1 cellular context compared by ENCODE assay signal in genomic region chr1:39955547-39956539, GRCh38.
TF ChIP-seq lines count a peak whose summit lies in the region.

No MANE protein-coding gene starts in this region.

TF ChIP-seq in H1, 55 proteins besides CTCF, POLR2A, EP300 and RAD21:
- no peak for TF ChIP-seq TBP (IDR thresholded peaks at IDR 0.05; ENCODE audit: low read depth, low read length)
- no peak for TF ChIP-seq GABPA (IDR thresholded peaks at IDR 0.05; ENCODE audit: borderline replicate concordance, insufficient read depth, low read length)
- no peak for TF ChIP-seq RBBP5 (IDR thresholded peaks at IDR 0.05; ENCODE audit: borderline replicate concordance, low read depth, low read length)
- peak; percentile 49 for TF ChIP-seq KDM4A (IDR thresholded peaks at IDR 0.05; ENCODE audit: low read depth, low read length, severe bottlenecking)
- TF ChIP-seq CHD2 (IDR thresholded peaks at IDR 0.05; ENCODE audit: low read length): 0 out of 2 replicates have a peak, but pooled peaks have one; percentile 6
- peak; percentile 35; the same call in 1 of the 2 replicates for TF ChIP-seq SUZ12 (IDR thresholded peaks at IDR 0.05; ENCODE audit: low read length)
- peak; percentile 61 for TF ChIP-seq E2F6 (IDR thresholded peaks at IDR 0.05)
- TF ChIP-seq BACH1 (IDR thresholded peaks at IDR 0.05; ENCODE audit: low read length): no peak
- no peak for TF ChIP-seq SP2 (IDR thresholded peaks at IDR 0.05; ENCODE audit: low read length)
